ENCODE assay signal across 14 cellular contexts in the genomic region with DNA sequence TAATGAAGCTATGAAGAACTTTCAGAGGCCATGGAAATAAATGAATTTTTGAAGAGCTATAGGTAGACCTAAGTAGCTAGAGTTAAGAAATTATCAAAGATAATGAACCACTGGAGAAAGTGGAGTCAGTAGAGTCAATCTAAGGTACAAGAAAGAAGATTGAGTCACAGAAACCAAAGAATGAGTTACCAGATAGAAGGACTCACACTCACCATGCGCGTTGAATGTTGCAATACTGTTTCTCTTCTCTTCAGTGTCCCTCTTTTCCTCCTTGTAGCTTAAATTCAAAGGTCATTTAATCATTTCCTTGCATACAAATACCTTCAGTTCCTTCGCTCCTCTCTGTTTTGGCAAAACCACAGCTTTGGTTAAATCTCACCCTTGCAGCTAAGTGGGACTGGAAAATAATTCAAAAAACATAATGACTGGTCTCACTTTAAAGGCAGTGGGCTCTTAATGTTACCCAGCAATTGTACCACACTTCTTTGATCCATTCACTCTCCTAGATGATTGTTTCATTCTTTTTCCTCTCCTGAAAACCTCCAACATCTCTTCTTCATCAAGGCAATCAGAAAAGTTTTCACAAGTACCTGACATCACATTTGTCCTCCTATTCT. TPM values are rescaled to one million over a fixed set of nuclear protein-coding genes. Genes with fewer than 3 reads are reported as not detected.
DNase-seq lines count a peak whose midpoint lies in the region; ATAC-seq and TF ChIP-seq lines count a peak whose summit lies in the region.
"Had no signal": no experiment of that assay in that cellular context is flagged by ENCODE, and none has a peak within 500 bp of the region (broad histone marks: within the 10 kb centered on the region; RNA-seq: fewer than 3 reads in every experiment).

No MANE protein-coding gene starts in this region.

- no peak for TF ChIP-seq CTCF in epithelial cell of proximal tubule (conservative IDR thresholded peaks at IDR 0.05; ENCODE audit: low read depth, low read length)

- H3K4me3 ChIP-seq in epithelial cell of proximal tubule (ENCODE audit: low read depth, low read length), result no peak overlapping the region
- H3K4me3 ChIP-seq: SJCRH30 had no signal

- ATAC-seq in HG03095 (IDR thresholded peaks at IDR 0.05; ENCODE audit: unreplicated experiment), result no peak
- ATAC-seq in GM18868 (IDR thresholded peaks at IDR 0.05; ENCODE audit: unreplicated experiment), result no peak

- DNase-seq in stimulated activated CD4-positive, alpha-beta T cell treated with anti-CD3 and anti-CD28 coated beads, Interleukin-1b, Interleukin-23, amount 100 ng/mL, for 48 hours, result peak; percentile 9
- no peak for DNase-seq in stimulated activated CD4-positive, alpha-beta T cell treated with anti-CD3 and anti-CD28 coated beads, Interleukin-4, amount 100 ng/mL, for 1 hour
- DNase-seq in OCI-M1 (lab: John Stamatoyannopoulos, UW) (peak; percentile 9), epithelial cell of proximal tubule (ENCODE audit: low read depth) (peak; percentile 56), DMS53 (lab: John Stamatoyannopoulos, UW) (no peak)
- DNase-seq: activated CD8-positive, alpha-beta memory T cell treated with anti-CD3 and anti-CD28 coated beads, Interleukin-2, amount 50 U/mL, for 48 hours; effector CD8-positive, alpha-beta T cell; naive B cell; NCI-H1105 treated with DMSO at 0.1 percent for 48 hours; NCI-H524 treated with DMSO at 0.1 percent for 48 hours; SJCRH30; stimulated activated CD4-positive, alpha-beta T cell treated with anti-CD3 and anti-CD28 coated beads, Interleukin-4, amount 100 ng/mL, for 24 hours had no signal

RNA-seq across cellular contexts. Expression of a gene that starts 58.3 kb away (rescaled TPM):
- 6.4 and 6.9 TPM in 2 replicates for total RNA-seq in epithelial cell of proximal tubule

Comparison
In these comparisons a context has a peak if more than half of its experiments do, and no peak if none do; other contexts are left out.
1. DNase-seq: peak in stimulated activated CD4-positive, alpha-beta T cell treated with anti-CD3 and anti-CD28 coated beads, Interleukin-1b, Interleukin-23, amount 100 ng/mL, for 48 hours (single experiment), OCI-M1 (single experiment) and epithelial cell of proximal tubule (single experiment); none in stimulated activated CD4-positive, alpha-beta T cell treated with anti-CD3 and anti-CD28 coated beads, Interleukin-4, amount 100 ng/mL, for 1 hour (single experiment) and DMS53 (single experiment).